In the genomic region with DNA sequence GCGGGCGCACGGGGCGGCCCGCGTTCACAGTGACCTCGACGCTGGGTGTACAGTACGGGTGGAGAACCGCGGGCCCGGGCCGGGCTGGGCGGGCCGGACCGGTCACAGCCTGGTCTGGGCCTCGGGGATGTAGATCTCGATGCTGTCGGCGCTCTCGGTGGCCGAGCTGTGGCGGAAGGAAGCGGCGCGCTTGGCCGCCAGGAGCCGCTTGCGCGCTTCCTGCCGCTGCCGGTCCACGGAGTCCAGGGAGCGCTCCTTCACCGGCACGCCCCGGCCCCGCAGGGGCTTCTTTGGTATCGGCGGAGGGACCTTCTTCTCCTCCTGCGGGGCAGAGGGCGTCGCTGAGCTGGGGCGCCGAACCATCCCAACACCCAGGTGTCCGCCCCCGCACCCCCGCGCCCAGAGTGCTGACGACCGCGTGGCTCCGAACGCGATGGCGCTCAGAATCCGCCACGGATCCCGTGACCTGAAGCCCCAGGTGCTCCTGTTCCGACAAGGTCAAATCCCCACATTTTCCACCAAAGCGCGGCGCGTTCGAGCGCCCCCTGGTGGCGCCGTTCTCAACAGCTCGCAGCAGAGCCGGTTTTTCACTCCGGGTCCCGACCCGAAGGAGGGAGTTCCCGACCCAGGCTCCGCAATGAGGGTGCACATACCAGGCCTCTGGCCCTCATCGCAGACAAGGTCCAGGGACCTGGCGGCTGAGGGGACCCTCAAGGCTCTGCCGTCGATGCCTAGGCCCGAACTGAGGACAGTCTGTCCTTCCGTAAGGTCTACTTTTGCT, we compare ENCODE assay signal across 8 cellular contexts. TPM values are rescaled to one million over a fixed set of nuclear protein-coding genes. Genes with fewer than 3 reads are reported as not detected.
A peak's percentile ranks its signal among the peaks of the same experiment; 100 is the strongest.
DNase-seq lines count a peak whose midpoint lies in the region; ATAC-seq and TF ChIP-seq lines count a peak whose summit lies in the region.

No MANE protein-coding gene starts in this region.

- peak overlapping the region; percentile 55 for H3K4me3 ChIP-seq in neural cell (ENCODE audit: low read length)

- peaks cover 32% of the 10 kb centered on the region for H3K4me1 Mint-ChIP-seq in stimulated activated naive CD8-positive, alpha-beta T cell treated with anti-CD3 and anti-CD28 coated beads, Interleukin-15, Interleukin-2, amounts not matched to agents 100 ng/mL and 50 ng/mL, for 24 hours (ENCODE audit: low read depth)

- peak; percentile 59 for TF ChIP-seq RAD21 in neural cell (conservative IDR thresholded peaks at IDR 0.05)

- peak; percentile 56 for ATAC-seq in GM18867 (IDR thresholded peaks at IDR 0.05; ENCODE audit: unreplicated experiment)
- ATAC-seq in HG03521 (IDR thresholded peaks at IDR 0.05; ENCODE audit: unreplicated experiment): peak; percentile 59

- no peaks in the 10 kb centered on the region for H4K20me1 ChIP-seq in neural cell (ENCODE audit: insufficient read depth)

- H3K27ac ChIP-seq in neural cell (ENCODE audit: low read length): no peak overlapping the region

- H3K27me3 ChIP-seq in neural cell (ENCODE audit: insufficient read depth, low read depth, low read length): no peaks in the 10 kb centered on the region

- H3K9me2 ChIP-seq in neural cell (ENCODE audit: insufficient read depth, low read length): no peaks in the 10 kb centered on the region

- no peaks in the 10 kb centered on the region for H3K36me3 ChIP-seq in neural cell (ENCODE audit: insufficient read depth, low read length)

- no peaks in the 10 kb centered on the region for H3K9me3 ChIP-seq in neural cell (ENCODE audit: low read length)

- in situ Hi-C loops in ACHN (cut with HindIII; ENCODE audit: low pct_ligation_motif_present, low pct_unique_long_range_greater_than_20kb, low sequenced_read_pairs): no loop called here

- no peaks in the 10 kb centered on the region for H3K36me3 Mint-ChIP-seq in stimulated activated naive CD8-positive, alpha-beta T cell treated with anti-CD3 and anti-CD28 coated beads, Interleukin-15, Interleukin-2, amounts not matched to agents 100 ng/mL and 50 ng/mL, for 24 hours (ENCODE audit: low read depth)

- DNase-seq in ACHN (peak; percentile 64), RPMI8226 (peak; percentile 92), fibroblast of the conjunctiva (ENCODE audit: low read depth) (peak; percentile 49)
- peak; percentile 88 for DNase-seq in activated effector memory CD4-positive, alpha-beta T cell treated with Interleukin-2 at 50 U/mL for 16 hours

- H3K4me3 Mint-ChIP-seq in stimulated activated naive CD8-positive, alpha-beta T cell treated with anti-CD3 and anti-CD28 coated beads, Interleukin-15, Interleukin-2, amounts not matched to agents 100 ng/mL and 50 ng/mL, for 24 hours: peak overlapping the region; percentile 81

- no peaks in the 10 kb centered on the region for H3K9me3 Mint-ChIP-seq in stimulated activated naive CD8-positive, alpha-beta T cell treated with anti-CD3 and anti-CD28 coated beads, Interleukin-15, Interleukin-2, amounts not matched to agents 100 ng/mL and 50 ng/mL, for 24 hours

- TF ChIP-seq CTCF in neural cell (IDR thresholded peaks at IDR 0.05; ENCODE audit: poor library complexity, severe bottlenecking): peak; percentile 87

- H2AFZ ChIP-seq in neural cell (ENCODE audit: low read depth, low read length): no peak overlapping the region

- H3K79me2 ChIP-seq in neural cell (replicated peaks; ENCODE audit: insufficient read depth, low read length): no peaks in the 10 kb centered on the region

- H3K4me2 ChIP-seq in neural cell (ENCODE audit: low read length): no peak overlapping the region

- no peaks in the 10 kb centered on the region for H3F3A ChIP-seq in neural cell (ENCODE audit: insufficient read depth, low read length, poor library complexity, severe bottlenecking)

- peak overlapping the region; percentile 88 for H3K27ac Mint-ChIP-seq in stimulated activated naive CD8-positive, alpha-beta T cell treated with anti-CD3 and anti-CD28 coated beads, Interleukin-15, Interleukin-2, amounts not matched to agents 100 ng/mL and 50 ng/mL, for 24 hours

- no peak for TF ChIP-seq EP300 in neural cell (conservative IDR thresholded peaks at IDR 0.05; ENCODE audit: poor library complexity, severe bottlenecking)

- H3K27me3 Mint-ChIP-seq in stimulated activated naive CD8-positive, alpha-beta T cell treated with anti-CD3 and anti-CD28 coated beads, Interleukin-15, Interleukin-2, amounts not matched to agents 100 ng/mL and 50 ng/mL, for 24 hours: peaks cover under 1% of the 10 kb centered on the region

- peak overlapping the region; percentile 31 for H3K9ac ChIP-seq in neural cell (ENCODE audit: low read length)

TF ChIP-seq in neural cell, 6 proteins besides CTCF, POLR2A, EP300 and RAD21:
- TF ChIP-seq SMC3 (conservative IDR thresholded peaks at IDR 0.05; ENCODE audit: poor library complexity) (peak; percentile 73), POLR2AphosphoS5 (IDR thresholded peaks at IDR 0.05) (no peak)

RNA-seq across cellular contexts. Expression of a gene that starts 6.6 kb away (rescaled TPM):
- 39.9 and 42.6 TPM in 2 replicates for polyA plus RNA-seq in neural cell
- 18.3 and 22.1 TPM in 2 replicates for polyA minus RNA-seq in neural cell
